22 cellular contexts compared by ENCODE assay signal in genomic region chr1:230207598-230207997, GRCh38.
"Had no signal": no experiment of that assay in that cellular context is flagged by ENCODE, and none has a peak within 500 bp of the region (broad histone marks: within the 10 kb centered on the region; RNA-seq: fewer than 3 reads in every experiment).

No MANE protein-coding gene starts in this region.

- DNase-seq: activated CD4-positive, alpha-beta T cell treated with anti-CD3 and anti-CD28 coated beads for 4 hours; activated CD8-positive, alpha-beta memory T cell treated with anti-CD3 and anti-CD28 coated beads for 24 hours; activated CD8-positive, alpha-beta memory T cell treated with anti-CD3 and anti-CD28 coated beads, Interleukin-2, amount 50 U/mL, for 48 hours; activated naive CD4-positive, alpha-beta T cell treated with anti-CD3 and anti-CD28 coated beads for 36 hours; adrenal gland; cerebellar nuclear complex; effector CD8-positive, alpha-beta T cell; hippocampal formation; islet precursor cell; lower lobe of right lung; occipital lobe; posterior cingulate gyrus; stimulated activated CD4-positive, alpha-beta T cell treated with anti-CD3 and anti-CD28 coated beads, Interleukin-2, amount 100 ng/mL, for 24 hours; stimulated activated naive CD8-positive, alpha-beta T cell treated with anti-CD3 and anti-CD28 coated beads, Interleukin-15, amount 100 ng/mL, for 72 hours; trophoblast cell had no signal

- H3K4me3 ChIP-seq: adrenal gland, breast epithelium, lower lobe of right lung, SK-N-MC, suprapubic skin, vagina had no signal

- H3K9me3 ChIP-seq: adrenal gland, breast epithelium, lower lobe of right lung, suprapubic skin, vagina had no signal

- H3K27ac Mint-ChIP-seq: dendritic cell treated with granulocyte-macrophage colony-stimulating factor and Interleukin-4, amounts not matched to agents 40 ng/mL and 50 ng/mL, for 4 days; mesothelial cell of epicardium had no signal

- H3K27me3 ChIP-seq: adrenal gland, breast epithelium, suprapubic skin, vagina had no signal

- H3K36me3 ChIP-seq: breast epithelium, vagina had no signal

- H3K27ac ChIP-seq: adrenal gland, SK-N-MC, suprapubic skin had no signal

- H3K4me3 Mint-ChIP-seq: activated naive CD4-positive, alpha-beta T cell treated with anti-CD3 and anti-CD28 coated beads for 36 hours; dendritic cell treated with granulocyte-macrophage colony-stimulating factor and Interleukin-4, amounts not matched to agents 40 ng/mL and 50 ng/mL, for 4 days; mesothelial cell of epicardium; T-helper 2 cell treated with Interferon-gamma antibody and Interleukin-4, amounts not matched to agents 5 μg/mL and 100 μg/mL, for 36 hours had no signal

- H3K9me3 Mint-ChIP-seq: activated naive CD4-positive, alpha-beta T cell treated with anti-CD3 and anti-CD28 coated beads for 36 hours; dendritic cell treated with granulocyte-macrophage colony-stimulating factor and Interleukin-4, amounts not matched to agents 40 ng/mL and 50 ng/mL, for 4 days; mesothelial cell of epicardium; stimulated activated naive CD8-positive, alpha-beta T cell treated with anti-CD3 and anti-CD28 coated beads, Interleukin-15, amount 100 ng/mL, for 72 hours; T-helper 2 cell treated with Interferon-gamma antibody and Interleukin-4, amounts not matched to agents 5 μg/mL and 100 μg/mL, for 36 hours had no signal

- ATAC-seq: lower lobe of right lung; stimulated activated naive CD8-positive, alpha-beta T cell treated with anti-CD3 and anti-CD28 coated beads, Interleukin-15, amount 100 ng/mL, for 72 hours had no signal

- H3K27me3 Mint-ChIP-seq: dendritic cell treated with granulocyte-macrophage colony-stimulating factor and Interleukin-4, amounts not matched to agents 40 ng/mL and 50 ng/mL, for 4 days; stimulated activated naive CD8-positive, alpha-beta T cell treated with anti-CD3 and anti-CD28 coated beads, Interleukin-15, amount 100 ng/mL, for 72 hours had no signal
